ENCODE assay signal across 28 cellular contexts in the genomic region with DNA sequence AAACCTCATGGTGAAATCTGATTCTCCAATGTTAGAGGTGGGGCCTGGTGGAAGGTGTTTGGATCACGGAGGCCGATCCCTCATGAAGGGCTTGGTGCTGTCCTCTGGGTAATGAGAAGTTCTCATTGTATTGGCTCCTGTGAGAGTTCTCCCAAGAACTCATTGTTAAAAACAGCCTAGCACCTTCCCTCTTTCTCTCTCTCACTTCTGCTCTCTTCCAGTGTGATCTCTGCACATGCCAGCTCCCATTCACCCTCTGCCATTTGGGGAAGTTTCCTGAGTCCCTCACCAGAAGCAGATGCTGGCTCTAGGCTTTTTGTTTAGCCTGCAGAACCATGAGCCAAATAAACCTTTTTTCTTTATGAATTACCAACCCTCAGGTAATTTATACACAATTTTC. TPM values are rescaled to one million over a fixed set of nuclear protein-coding genes. Genes with fewer than 3 reads are reported as not detected.
DNase-seq lines count a peak whose midpoint lies in the region; ATAC-seq, FAIRE-seq and TF ChIP-seq lines count a peak whose summit lies in the region.
"Had no signal": no experiment of that assay in that cellular context is flagged by ENCODE, and none has a peak within 500 bp of the region (broad histone marks: within the 10 kb centered on the region; RNA-seq: fewer than 3 reads in every experiment).

No MANE protein-coding gene starts in this region.

- TF ChIP-seq CTCF in CD14-positive monocyte (IDR thresholded peaks at IDR 0.05) (no peak), RWPE2 (IDR thresholded peaks at IDR 0.05; ENCODE audit: poor library complexity, severe bottlenecking) (no peak), keratinocyte (optimal IDR thresholded peaks at IDR 0.05 in 1 of 3, IDR thresholded peaks at IDR 0.05 in 1 of 3, conservative IDR thresholded peaks at IDR 0.05 in 1 of 3; ENCODE audit: extremely low read depth in 1 of 3, insufficient read depth in 2 of 3, low read length in 3 of 3) (no peak), hepatocyte (IDR thresholded peaks at IDR 0.05; ENCODE audit: poor library complexity) (no peak)

- H3K4me3 ChIP-seq in HUES6 (ENCODE audit: low read depth, low read length) (no peak overlapping the region), RWPE2 (ENCODE audit: severe bottlenecking) (no peak overlapping the region), keratinocyte (ENCODE audit: control insufficient read depth in 2 of 3, extremely low read depth in 1 of 3, insufficient read depth in 2 of 3, low read depth in 1 of 3, low read length in 3 of 3) (no peak overlapping the region), hepatocyte (no peak overlapping the region)
- H3K4me3 ChIP-seq: A549, cardiac muscle cell, HAP-1, right atrium auricular region, upper lobe of left lung had no signal

- FAIRE-seq in keratinocyte (lab: Jason Lieb, UNC), result no peak
- FAIRE-seq: A549, endometrium, frontal cortex, islet of Langerhans, TTC549 had no signal

- H3K9me3 Mint-ChIP-seq in CD14-positive monocyte, result peaks cover 0 to 2% (median 0%) of the 10 kb centered on the region in 7 donors
- H3K9me3 Mint-ChIP-seq: activated CD4-positive, alpha-beta memory T cell treated with anti-CD3 and anti-CD28 coated beads for 36 hours; activated naive CD4-positive, alpha-beta T cell treated with anti-CD3 and anti-CD28 coated beads, Interleukin-2, amount 50 U/mL, for 72 hours; naive thymus-derived CD8-positive, alpha-beta T cell had no signal

- H3K9me2 ChIP-seq in hepatocyte (replicated peaks; ENCODE audit: insufficient read depth), result no peaks in the 10 kb centered on the region

- H3K4me3 Mint-ChIP-seq in CD14-positive monocyte, result no peak overlapping the region
- H3K4me3 Mint-ChIP-seq: activated CD4-positive, alpha-beta memory T cell treated with anti-CD3 and anti-CD28 coated beads for 36 hours; naive thymus-derived CD8-positive, alpha-beta T cell had no signal

- H3K4me1 ChIP-seq in HUES6 (ENCODE audit: control insufficient read depth, insufficient read depth, low read length), result peaks cover 34% of the 10 kb centered on the region
- H3K4me1 ChIP-seq in RWPE2 (ENCODE audit: insufficient read depth, poor library complexity, severe bottlenecking), result peaks cover 53% of the 10 kb centered on the region
- H3K4me1 ChIP-seq in keratinocyte (ENCODE audit: control insufficient read depth, extremely low read depth, insufficient read depth, low read length), result peaks cover 62% of the 10 kb centered on the region
- peaks cover 5% of the 10 kb centered on the region for H3K4me1 ChIP-seq in hepatocyte (ENCODE audit: insufficient read depth)

- peak overlapping the region; percentile 95; the same call in 1 of the 2 replicates for H3K27ac ChIP-seq in HUES6 (ENCODE audit: low read depth, low read length)
- H3K27ac ChIP-seq in RWPE2 (ENCODE audit: poor library complexity, severe bottlenecking), result peak overlapping the region; percentile 87
- H3K27ac ChIP-seq in keratinocyte (ENCODE audit: control insufficient read depth, insufficient read depth, low read length), result no peak overlapping the region
- H3K27ac ChIP-seq in hepatocyte, result no peak overlapping the region
- H3K27ac ChIP-seq: cardiac muscle cell, right atrium auricular region, upper lobe of left lung had no signal

- peak overlapping the region; percentile 10 for H2AFZ ChIP-seq in keratinocyte (ENCODE audit: control insufficient read depth, low read length)
- H2AFZ ChIP-seq in hepatocyte, result no peak overlapping the region

- intact Hi-C loops in CD14-positive monocyte (cut with micrococcal nuclease), result loop anchor here in 1 of 2 donors (10.0 kb wide), 1 partner anchor 1441 kb away; a partner anchor contains a TSS

- dilution Hi-C loops in keratinocyte (cut with MboI; ENCODE audit: extremely low pct_ligation_motif_present, low sequenced_read_pairs), result no loop called here

- H3K9me3 ChIP-seq in HUES6 (ENCODE audit: control insufficient read depth, insufficient read depth, low read depth, low read length) (no peaks in the 10 kb centered on the region), RWPE2 (ENCODE audit: severe bottlenecking) (no peaks in the 10 kb centered on the region), keratinocyte (ENCODE audit: control insufficient read depth, low read depth, low read length) (no peaks in the 10 kb centered on the region), hepatocyte (ENCODE audit: low read depth) (no peaks in the 10 kb centered on the region)
- H3K9me3 ChIP-seq: A549, HAP-1, right atrium auricular region, upper lobe of left lung had no signal

- 83% methylated on average over 2 of the region's 2 CpGs for WGBS in hepatocyte (ENCODE audit: low lambda C conversion rate, missing lambda C conversion rate)

- H4K20me1 ChIP-seq in keratinocyte (ENCODE audit: control insufficient read depth, extremely low read depth, insufficient read depth, low read length), result no peaks in the 10 kb centered on the region
- H4K20me1 ChIP-seq in hepatocyte (ENCODE audit: insufficient read depth, poor library complexity, severe bottlenecking), result no peaks in the 10 kb centered on the region

- no peaks in the 10 kb centered on the region for H3K27me3 ChIP-seq in HUES6 (ENCODE audit: control insufficient read depth, insufficient read depth, low read length)
- no peaks in the 10 kb centered on the region for H3K27me3 ChIP-seq in RWPE2 (ENCODE audit: insufficient read depth, poor library complexity, severe bottlenecking)
- H3K27me3 ChIP-seq in keratinocyte (ENCODE audit: control insufficient read depth, extremely low read depth, insufficient read depth, low read length), result no peaks in the 10 kb centered on the region
- H3K27me3 ChIP-seq in hepatocyte, result no peaks in the 10 kb centered on the region
- H3K27me3 ChIP-seq: cardiac muscle cell, right atrium auricular region, upper lobe of left lung had no signal

- peak overlapping the region in 5 of 7 donors; percentile 28 to 70 (median 65) for H3K27ac Mint-ChIP-seq in CD14-positive monocyte
- H3K27ac Mint-ChIP-seq: activated CD4-positive, alpha-beta memory T cell treated with anti-CD3 and anti-CD28 coated beads for 36 hours; activated naive CD4-positive, alpha-beta T cell treated with anti-CD3 and anti-CD28 coated beads, Interleukin-2, amount 50 U/mL, for 72 hours had no signal

- no peak for ATAC-seq in RWPE2 (ENCODE audit: low read depth)
- ATAC-seq: A549; activated naive CD4-positive, alpha-beta T cell treated with anti-CD3 and anti-CD28 coated beads, Interleukin-2, amount 50 U/mL, for 72 hours; left ventricle myocardium superior; naive thymus-derived CD8-positive, alpha-beta T cell had no signal

- peaks cover 1 to 8% of the 10 kb centered on the region in 2 donors for H3K36me3 Mint-ChIP-seq in CD14-positive monocyte

- DNase-seq in CD14-positive monocyte (ENCODE audit: low spot score) (no peak), RWPE2 (ENCODE audit: low spot score) (no peak), keratinocyte (ENCODE audit: low read depth, low spot score) (no peak), hepatocyte (ENCODE audit: low spot score) (no peak), ecto neural progenitor cell (ENCODE audit: low spot score) (no peak)
- DNase-seq in stimulated activated CD8-positive, alpha-beta memory T cell treated with anti-CD3 and anti-CD28 coated beads, Interleukin-4, amount 100 ng/mL, for 48 hours, result no peak
- no peak for DNase-seq in activated CD4-positive, CD25-positive, alpha-beta regulatory T cell (lab: John Stamatoyannopoulos, UW)
- DNase-seq: activated CD4-positive, alpha-beta memory T cell treated with anti-CD3 and anti-CD28 coated beads for 36 hours; activated CD4-positive, CD25-positive, alpha-beta regulatory T cell treated with anti-CD3 and anti-CD28 coated beads, Interleukin-2, amount 50 U/mL, for 72 hours; activated CD8-positive, alpha-beta memory T cell treated with anti-CD3 and anti-CD28 coated beads, Interleukin-2, amount 50 U/mL, for 48 hours; aorta; DMS79; KG1; left ventricle myocardium superior; naive thymus-derived CD8-positive, alpha-beta T cell; NCI-H187 treated with DMSO at 0.1 percent for 48 hours; NCI-H526; upper lobe of left lung had no signal

- no peak overlapping the region for H3K4me2 ChIP-seq in keratinocyte (ENCODE audit: control insufficient read depth, extremely low read depth, insufficient read depth, low read depth, low read length)
- no peak overlapping the region for H3K4me2 ChIP-seq in hepatocyte
- H3K4me2 ChIP-seq: A549 had no signal

- H3K79me2 ChIP-seq in keratinocyte (ENCODE audit: control insufficient read depth, insufficient read depth, low read length) (peaks cover 18% of the 10 kb centered on the region), hepatocyte (peaks cover 18% of the 10 kb centered on the region)

- peaks cover 41% of the 10 kb centered on the region for H3K4me1 Mint-ChIP-seq in CD14-positive monocyte

- H3K9me1 ChIP-seq in keratinocyte (ENCODE audit: control insufficient read depth, extremely low read depth, insufficient read depth, low read length), result no peaks in the 10 kb centered on the region

- no peaks in the 10 kb centered on the region for H3K36me3 ChIP-seq in HUES6 (ENCODE audit: control insufficient read depth, insufficient read depth, low read length)
- peaks cover 4% of the 10 kb centered on the region; the same call in 1 of the 2 replicates for H3K36me3 ChIP-seq in RWPE2 (ENCODE audit: low read depth)
- no peaks in the 10 kb centered on the region for H3K36me3 ChIP-seq in keratinocyte (ENCODE audit: control insufficient read depth in 2 of 2, extremely low read depth in 1 of 2, insufficient read depth in 2 of 2, low read length in 2 of 2)
- no peaks in the 10 kb centered on the region for H3K36me3 ChIP-seq in hepatocyte (replicated peaks; ENCODE audit: insufficient read depth, low read depth)
- H3K36me3 ChIP-seq: cardiac muscle cell, right atrium auricular region, upper lobe of left lung had no signal

- no peaks in the 10 kb centered on the region for H3K27me3 Mint-ChIP-seq in CD14-positive monocyte (ENCODE audit: low read depth in 3 of 3)
- H3K27me3 Mint-ChIP-seq: activated CD4-positive, alpha-beta memory T cell treated with anti-CD3 and anti-CD28 coated beads for 36 hours; naive thymus-derived CD8-positive, alpha-beta T cell had no signal

- H3K9ac ChIP-seq in HUES6 (ENCODE audit: low read length), result peak overlapping the region; percentile 81
- H3K9ac ChIP-seq in keratinocyte (ENCODE audit: control insufficient read depth, extremely low read depth, insufficient read depth, low read length), result no peak overlapping the region

RNA-seq across cellular contexts. Expression of a gene that starts 3.1 kb away (rescaled TPM):
- polyA plus RNA-seq in CD14-positive monocyte (10 to 100 TPM; 34.3 to 37.2 TPM), keratinocyte (32.4 to 64.3 TPM (median 35.2 TPM) in 3 replicates), hepatocyte (53.0 and 60.6 TPM in 2 replicates)
- 108 TPM for polyA plus RNA-seq in keratinocyte (2011; ENCODE audit: low read depth)
- 35.7 and 70.9 TPM in 2 replicates for polyA plus RNA-seq in keratinocyte (2011; cell fraction: cytosol; rRNA removed)
- polyA plus RNA-seq in keratinocyte (2011; cell fraction: nucleus; rRNA removed), result 35.7 and 44.4 TPM in 2 replicates
- 36.0 and 49.7 TPM in 2 replicates for polyA plus RNA-seq in keratinocyte (2012; ENCODE audit: low replicate concordance)
- 5.8 to 31.9 TPM (median 20.5 TPM) in 3 replicates for polyA minus RNA-seq in keratinocyte
- polyA minus RNA-seq in keratinocyte (2011; cell fraction: cytosol; rRNA and poly(A)+ RNA removed), result 18.8 TPM
- 15.4 and 42.4 TPM in 2 replicates for polyA minus RNA-seq in keratinocyte (2011; cell fraction: nucleus; rRNA and poly(A)+ RNA removed)
- 56.9 and 60.6 TPM in 2 replicates for total RNA-seq in hepatocyte

RNA-seq across cellular contexts. Expression of a gene that starts 33.3 kb away (rescaled TPM):
- polyA plus RNA-seq in CD14-positive monocyte, result 10 to 100 TPM; 12.6 to 13.3 TPM
- polyA plus RNA-seq in keratinocyte, result 19.4 to 41.1 TPM (median 24.5 TPM) in 3 replicates
- 3.5 TPM for polyA plus RNA-seq in keratinocyte (2011; ENCODE audit: low read depth)
- 16.5 and 27.2 TPM in 2 replicates for polyA plus RNA-seq in keratinocyte (2011; cell fraction: cytosol; rRNA removed)
- 7.7 and 8.0 TPM in 2 replicates for polyA plus RNA-seq in keratinocyte (2011; cell fraction: nucleus; rRNA removed)
- polyA plus RNA-seq in keratinocyte (2012; ENCODE audit: low replicate concordance), result 11.5 and 26.1 TPM in 2 replicates
- 3.4 to 8.5 TPM (median 7.7 TPM) in 3 replicates for polyA minus RNA-seq in keratinocyte
- polyA minus RNA-seq in keratinocyte (2011; cell fraction: cytosol; rRNA and poly(A)+ RNA removed), result 9.8 TPM
- polyA minus RNA-seq in keratinocyte (2011; cell fraction: nucleus; rRNA and poly(A)+ RNA removed), result 2.3 and 3.5 TPM in 2 replicates
- 16.6 and 16.8 TPM in 2 replicates for total RNA-seq in hepatocyte
- polyA plus RNA-seq in hepatocyte, result 13.7 and 17.7 TPM in 2 replicates

Comparison
In these comparisons a context has a peak if more than half of its experiments do, and no peak if none do; other contexts are left out.
1. H3K27ac ChIP-seq: peak in HUES6 (single experiment) and RWPE2 (single experiment); none in keratinocyte (single experiment) and hepatocyte (single experiment).